8 cellular contexts compared by ENCODE assay signal in the genomic region with DNA sequence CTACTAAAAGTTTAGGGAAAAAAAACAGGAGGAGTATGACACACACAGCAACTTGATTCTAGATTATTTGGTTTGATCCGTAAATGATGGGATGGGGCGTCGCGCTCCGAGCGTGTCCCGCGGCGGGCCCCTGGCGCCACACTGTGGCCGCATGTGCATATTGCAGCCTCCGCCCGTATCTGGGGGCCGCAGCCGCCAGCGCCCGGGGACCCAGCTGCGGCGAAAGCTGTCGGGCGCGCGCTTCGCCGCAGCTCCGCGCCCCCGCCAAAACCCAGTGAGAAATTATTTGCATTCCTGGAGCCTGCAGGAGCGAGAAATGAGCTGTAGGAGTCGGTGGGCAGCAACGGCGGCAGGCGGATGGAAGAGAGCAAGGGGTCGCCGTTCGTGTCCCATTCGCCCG.
DNase-seq lines count a peak whose midpoint lies in the region; ATAC-seq and TF ChIP-seq lines count a peak whose summit lies in the region.
"Not testable (repeated sequence)": the region's sequence is repeated elsewhere in the genome, so short reads cannot be mapped to it uniquely, and the experiment has no call there.

No MANE protein-coding gene starts in this region.

- 0 to 2% (median 1%) methylated on average over 16 to 23 of the region's 38 CpGs; no CpG with 5 or more reads in 1 of the 5 donors for WGBS in stomach, 5 donors

- H3K9ac ChIP-seq in parathyroid adenoma, result not testable (repeated sequence)

- H3K4me3 ChIP-seq in cardiac muscle cell (peak overlapping the region; percentile 16), stomach (peak overlapping the region; percentile 23 to 45 (median 36))
- H3K4me3 ChIP-seq in parathyroid adenoma (ENCODE audit: low read depth, low read length), result not testable (repeated sequence)

- not testable (repeated sequence) for H2AFZ ChIP-seq in parathyroid adenoma

- H3K27me3 Mint-ChIP-seq in WTC11 (ENCODE audit: low read depth); activated naive CD4-positive, alpha-beta T cell treated with anti-CD3 and anti-CD28 coated beads, Interleukin-2, amount 50 U/mL, for 24 hours: not testable (repeated sequence)

- H3K4me3 Mint-ChIP-seq in WTC11, result peak overlapping the region; percentile 58
- peak overlapping the region; percentile 79 for H3K4me3 Mint-ChIP-seq in activated naive CD4-positive, alpha-beta T cell treated with anti-CD3 and anti-CD28 coated beads, Interleukin-2, amount 50 U/mL, for 24 hours

- H3K27me3 ChIP-seq in cardiac muscle cell; parathyroid adenoma (ENCODE audit: control insufficient read depth, insufficient read depth, low read length); stomach: not testable (repeated sequence)

- not testable (repeated sequence) for TF ChIP-seq CTCF in WTC11 (IDR thresholded peaks at IDR 0.05)
- TF ChIP-seq CTCF in cardiac muscle cell (IDR thresholded peaks at IDR 0.05; ENCODE audit: low read depth, low read length) (peak; percentile 25), parathyroid adenoma (IDR thresholded peaks at IDR 0.05) (peak; percentile 25), stomach (IDR thresholded peaks at IDR 0.05) (peak in 1 of 7 experiments; percentile 41)

- DNase-seq in WTC11 (ENCODE audit: low spot score) (peak; percentile 57), stomach (peak; percentile 47)
- DNase-seq in cardiac muscle cell (ENCODE audit: low read depth in 1 of 2, low spot score in 1 of 2), result not testable (repeated sequence)

- H3K79me2 ChIP-seq in parathyroid adenoma, result not testable (repeated sequence)

- not testable (repeated sequence) for H3K4me1 ChIP-seq in cardiac muscle cell (ENCODE audit: low read depth); parathyroid adenoma; stomach

- H3K27ac ChIP-seq in cardiac muscle cell, parathyroid adenoma: not testable (repeated sequence)
- H3K27ac ChIP-seq in stomach, result peak overlapping the region in 4 of 5 donors; percentile 22 to 55 (median 39)

- TF ChIP-seq EP300 in stomach (IDR thresholded peaks at IDR 0.05), result not testable (repeated sequence)

- intact Hi-C loops in stomach (cut with DNase I; ENCODE audit: low total_unique reads), result not testable (repeated sequence)

- POLR2A ChIA-PET in WTC11 (lab: Charles Lee), result not testable (repeated sequence)

- TF ChIP-seq POLR2A in stomach (IDR thresholded peaks at IDR 0.05), result not testable (repeated sequence)

- ATAC-seq in GM18517 (IDR thresholded peaks at IDR 0.05; ENCODE audit: unreplicated experiment) (peak; percentile 66), GM21825 (IDR thresholded peaks at IDR 0.05; ENCODE audit: unreplicated experiment) (peak; percentile 79), HG03378 (IDR thresholded peaks at IDR 0.05; ENCODE audit: unreplicated experiment) (peak; percentile 69), WTC11 (peak; percentile 73)

- not testable (repeated sequence) for H3K4me2 ChIP-seq in parathyroid adenoma (ENCODE audit: low read length)

- H3K9me3 Mint-ChIP-seq in WTC11; activated naive CD4-positive, alpha-beta T cell treated with anti-CD3 and anti-CD28 coated beads, Interleukin-2, amount 50 U/mL, for 24 hours: not testable (repeated sequence)

- H3K9me3 ChIP-seq in cardiac muscle cell (ENCODE audit: low read depth); parathyroid adenoma (ENCODE audit: control insufficient read depth, low read length); stomach: not testable (repeated sequence)

- not testable (repeated sequence) for H3K27ac Mint-ChIP-seq in WTC11; activated naive CD4-positive, alpha-beta T cell treated with anti-CD3 and anti-CD28 coated beads, Interleukin-2, amount 50 U/mL, for 24 hours

- not testable (repeated sequence) for H3K36me3 Mint-ChIP-seq in WTC11; activated naive CD4-positive, alpha-beta T cell treated with anti-CD3 and anti-CD28 coated beads, Interleukin-2, amount 50 U/mL, for 24 hours

- H3K36me3 ChIP-seq in cardiac muscle cell; parathyroid adenoma (ENCODE audit: control insufficient read depth, insufficient read depth, low read length); stomach: not testable (repeated sequence)

- H3K4me1 Mint-ChIP-seq in WTC11; activated naive CD4-positive, alpha-beta T cell treated with anti-CD3 and anti-CD28 coated beads, Interleukin-2, amount 50 U/mL, for 24 hours: not testable (repeated sequence)

- CTCF ChIA-PET in WTC11 (lab: Charles Lee), result not testable (repeated sequence)
